In genomic region chr3:25481402-25481801, GRCh38 we compare ENCODE assay signal across 19 cellular contexts. TPM values are rescaled to one million over a fixed set of nuclear protein-coding genes. Genes with fewer than 3 reads are reported as not detected.
"Had no signal": no experiment of that assay in that cellular context is flagged by ENCODE, and none has a peak within 500 bp of the region (broad histone marks: within the 10 kb centered on the region; RNA-seq: fewer than 3 reads in every experiment).

No MANE protein-coding gene starts in this region.

- H3K36me3 Mint-ChIP-seq: memory B cell; naive thymus-derived CD8-positive, alpha-beta T cell; stimulated activated effector memory CD8-positive, alpha-beta T cell treated with anti-CD3 and anti-CD28 coated beads, Interleukin-12 subunit alpha, Interleukin-12 subunit beta, amount 100 ng/mL, for 72 hours had no signal

- H3K4me1 Mint-ChIP-seq: activated T-helper 17 cell treated with anti-CD3 and anti-CD28 coated beads, Interleukin-2, amount 50 U/mL, for 72 hours; memory B cell; naive thymus-derived CD8-positive, alpha-beta T cell; stimulated activated effector memory CD8-positive, alpha-beta T cell treated with anti-CD3 and anti-CD28 coated beads, Interleukin-12 subunit alpha, Interleukin-12 subunit beta, amount 100 ng/mL, for 72 hours had no signal

- H3K27me3 ChIP-seq: left lung had no signal

- ATAC-seq: activated CD4-positive, CD25-positive, alpha-beta regulatory T cell treated with anti-CD3 and anti-CD28 coated beads, Interleukin-2, amount 50 U/mL, for 24 hours; activated T-helper 17 cell treated with anti-CD3 and anti-CD28 coated beads, Interleukin-2, amount 50 U/mL, for 72 hours; left lung; naive thymus-derived CD8-positive, alpha-beta T cell; stimulated activated effector memory CD8-positive, alpha-beta T cell treated with anti-CD3 and anti-CD28 coated beads, Interleukin-12 subunit alpha, Interleukin-12 subunit beta, amount 100 ng/mL, for 72 hours had no signal

- DNase-seq: activated CD4-positive, alpha-beta T cell treated with anti-CD3 and anti-CD28 coated beads, Interleukin-2, amount 50 U/mL, for 1 hour; activated naive CD4-positive, alpha-beta T cell treated with Interleukin-2 at 50 U/mL for 16 hours; anterior cingulate cortex; cerebellar nuclear complex; dermis blood vessel endothelial cell; erythroblast; hippocampal formation; left lung; naive thymus-derived CD8-positive, alpha-beta T cell; occipital lobe; stimulated activated CD4-positive, alpha-beta T cell treated with anti-CD3 and anti-CD28 coated beads, Interleukin-12 subunit alpha, Interleukin-12 subunit beta, amount 100 ng/mL, for 4 hours; SW 1271 had no signal

- H3K4me3 Mint-ChIP-seq: activated T-helper 17 cell treated with anti-CD3 and anti-CD28 coated beads, Interleukin-2, amount 50 U/mL, for 72 hours; memory B cell; naive thymus-derived CD8-positive, alpha-beta T cell; stimulated activated effector memory CD8-positive, alpha-beta T cell treated with anti-CD3 and anti-CD28 coated beads, Interleukin-12 subunit alpha, Interleukin-12 subunit beta, amount 100 ng/mL, for 72 hours had no signal

- H3K27ac ChIP-seq: left lung, thoracic aorta had no signal

- H3K4me1 ChIP-seq: left lung had no signal

- H3K9me3 ChIP-seq: left lung, thoracic aorta had no signal

- H3K9me3 Mint-ChIP-seq: activated T-helper 17 cell treated with anti-CD3 and anti-CD28 coated beads, Interleukin-2, amount 50 U/mL, for 72 hours; memory B cell had no signal

- H3K27ac Mint-ChIP-seq: activated T-helper 17 cell treated with anti-CD3 and anti-CD28 coated beads, Interleukin-2, amount 50 U/mL, for 72 hours; memory B cell; naive thymus-derived CD8-positive, alpha-beta T cell; stimulated activated effector memory CD8-positive, alpha-beta T cell treated with anti-CD3 and anti-CD28 coated beads, Interleukin-12 subunit alpha, Interleukin-12 subunit beta, amount 100 ng/mL, for 72 hours had no signal

- H3K36me3 ChIP-seq: left lung, thoracic aorta had no signal

- H3K4me3 ChIP-seq: left lung, thoracic aorta had no signal

RNA-seq across cellular contexts. Expression of gene RARB, which starts 53.3 kb away (rescaled TPM):
- total RNA-seq: activated CD8-positive, alpha-beta memory T cell treated with anti-CD3 and anti-CD28 coated beads for 36 hours; activated T-helper 17 cell treated with anti-CD3 and anti-CD28 coated beads, Interleukin-2, amount 50 U/mL, for 72 hours; naive thymus-derived CD8-positive, alpha-beta T cell; T-helper 2 cell treated with Interferon-gamma antibody and Interleukin-4, amounts not matched to agents 100 ng/mL and 5 ng/mL, for 36 hours had no signal
